In the genomic region with DNA sequence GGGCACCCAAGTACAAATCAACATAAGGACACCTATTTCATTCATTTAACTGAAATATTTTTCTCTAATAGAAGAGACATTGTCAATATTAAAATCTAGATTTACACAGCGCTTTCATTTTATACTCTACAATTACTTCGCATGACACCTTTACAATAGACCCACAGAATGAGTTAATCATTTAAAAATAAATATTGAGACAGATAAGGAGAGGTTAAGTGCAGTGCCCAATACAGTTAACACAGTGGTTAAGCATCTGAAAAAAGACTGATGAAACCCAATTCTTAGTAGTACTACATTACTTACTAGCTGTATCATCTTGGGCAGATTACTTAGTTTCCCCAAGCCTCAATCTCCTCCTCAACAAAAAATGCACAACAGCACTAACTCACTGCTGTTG, we compare ENCODE assay signal across 22 cellular contexts.
DNase-seq lines count a peak whose midpoint lies in the region; ATAC-seq, FAIRE-seq and TF ChIP-seq lines count a peak whose summit lies in the region.
"Had no signal": no experiment of that assay in that cellular context is flagged by ENCODE, and none has a peak within 500 bp of the region (broad histone marks: within the 10 kb centered on the region; RNA-seq: fewer than 3 reads in every experiment).

No MANE protein-coding gene starts in this region.

- H3K9me3 ChIP-seq in Caco-2 (no peaks in the 10 kb centered on the region), pancreas (no peaks in the 10 kb centered on the region)
- H3K9me3 ChIP-seq: BE2C, MG63, Peyer's patch had no signal

- DNase-seq in Caco-2, result no peak
- peak; percentile 7 for DNase-seq in NCI-H1417 treated with DMSO at 0.1 percent for 48 hours (lab: John Stamatoyannopoulos, UW)
- peak; percentile 36 for DNase-seq in dedifferentiated amniotic fluid mesenchymal stem cell (ENCODE audit: extremely low spot score)
- no peak for DNase-seq in pancreas
- no peak for DNase-seq in activated T-helper 1 cell treated with anti-CD3 and anti-CD28 coated beads, Interleukin-12 subunit alpha, Interleukin-12 subunit beta, Interleukin-2, Interleukin-4 antibody, amounts not matched to agents 30 ng/mL and 10 ng/mL and 1 ng/mL, durations not matched to agents 14 hours and 24 hours and 36 hours (ENCODE audit: low spot score)
- DNase-seq in substantia nigra (lab: John Stamatoyannopoulos, UW), result no peak
- DNase-seq: BE2C, DMS153, DND-41, KG1, MG63, NCI-H1105 treated with DMSO at 0.1 percent for 48 hours, NCI-H1694 treated with DMSO at 0.1 percent for 48 hours, NCI-H2227 treated with DMSO at 0.1 percent for 48 hours, NCI-H526 treated with DMSO at 0.1 percent for 48 hours, Peyer's patch, SHP77 treated with DMSO at 0.1 percent for 48 hours had no signal

- intact Hi-C loops in Caco-2 (cut with micrococcal nuclease; ENCODE audit: unreplicated experiment) (loop anchor here (2.0 to 5.0 kb wide), 2 partner anchors 20 to 118 kb away; a partner anchor contains a TSS), pancreas (cut with DNase I) (no loop called here)
- intact Hi-C loops in activated T-helper 1 cell treated with anti-CD3 and anti-CD28 coated beads, Interleukin-12 subunit alpha, Interleukin-12 subunit beta, Interleukin-2, Interleukin-4 antibody, amounts not matched to agents 30 ng/mL and 10 ng/mL and 1 ng/mL, durations not matched to agents 14 hours and 24 hours and 36 hours (cut with micrococcal nuclease), result loop anchor here (5.0 kb wide), 1 partner anchor 438 kb away; no protein-coding TSS in a partner anchor

- H3K4me3 ChIP-seq in Caco-2 (ENCODE audit: low read depth, low read length), result no peak overlapping the region
- no peak overlapping the region for H3K4me3 ChIP-seq in pancreas
- H3K4me3 ChIP-seq: MG63, Peyer's patch, SK-N-MC had no signal

- H3K27me3 ChIP-seq in Caco-2 (replicated peaks; ENCODE audit: control insufficient read depth, insufficient read depth, low read length) (no peaks in the 10 kb centered on the region), pancreas (no peaks in the 10 kb centered on the region)
- H3K27me3 ChIP-seq: BE2C, MG63, Peyer's patch had no signal

- no peaks in the 10 kb centered on the region for H3K27me3 Mint-ChIP-seq in Caco-2 (ENCODE audit: insufficient read depth, unreplicated experiment)
- no peaks in the 10 kb centered on the region for H3K27me3 Mint-ChIP-seq in activated T-helper 1 cell treated with anti-CD3 and anti-CD28 coated beads, Interleukin-12 subunit alpha, Interleukin-12 subunit beta, Interleukin-2, Interleukin-4 antibody, amounts not matched to agents 30 ng/mL and 10 ng/mL and 1 ng/mL, durations not matched to agents 14 hours and 24 hours and 36 hours (ENCODE audit: insufficient read depth)

- H3K27ac ChIP-seq in pancreas (no peak overlapping the region), substantia nigra (ENCODE audit: low read depth, low read length, poor library complexity, severe bottlenecking) (no peak overlapping the region)
- H3K27ac ChIP-seq: Peyer's patch, SK-N-MC had no signal

- no peaks in the 10 kb centered on the region for H3K36me3 Mint-ChIP-seq in Caco-2 (ENCODE audit: insufficient read depth, unreplicated experiment)
- H3K36me3 Mint-ChIP-seq in activated T-helper 1 cell treated with anti-CD3 and anti-CD28 coated beads, Interleukin-12 subunit alpha, Interleukin-12 subunit beta, Interleukin-2, Interleukin-4 antibody, amounts not matched to agents 30 ng/mL and 10 ng/mL and 1 ng/mL, durations not matched to agents 14 hours and 24 hours and 36 hours (ENCODE audit: low read depth), result no peaks in the 10 kb centered on the region
- H3K36me3 Mint-ChIP-seq: CD14-positive monocyte had no signal

- FAIRE-seq in pancreas (lab: Jason Lieb, UNC), result no peak
- FAIRE-seq: H54, HTR-8/SVneo had no signal

- H3K27ac Mint-ChIP-seq in Caco-2 (ENCODE audit: unreplicated experiment), result peak overlapping the region; percentile 22
- H3K27ac Mint-ChIP-seq in activated T-helper 1 cell treated with anti-CD3 and anti-CD28 coated beads, Interleukin-12 subunit alpha, Interleukin-12 subunit beta, Interleukin-2, Interleukin-4 antibody, amounts not matched to agents 30 ng/mL and 10 ng/mL and 1 ng/mL, durations not matched to agents 14 hours and 24 hours and 36 hours, result no peak overlapping the region

- POLR2A ChIA-PET in Caco-2 (lab: Charles Lee), result interaction anchor here (0.5 kb wide), 1 partner anchor 203 kb away, joined by 3 read pairs; no protein-coding TSS in a partner anchor

- H3K36me3 ChIP-seq in Caco-2 (ENCODE audit: control insufficient read depth, insufficient read depth, low read length) (no peaks in the 10 kb centered on the region), pancreas (no peaks in the 10 kb centered on the region)
- H3K36me3 ChIP-seq: MG63 had no signal

- H3K4me1 ChIP-seq in Caco-2 (no peaks in the 10 kb centered on the region), pancreas (peaks cover 0 to 12% (median 5%) of the 10 kb centered on the region in 3 donors)
- H3K4me1 ChIP-seq: BE2C, Peyer's patch had no signal

- peaks cover 20% of the 10 kb centered on the region for H3K4me1 Mint-ChIP-seq in Caco-2 (ENCODE audit: low read depth, unreplicated experiment)
- no peaks in the 10 kb centered on the region for H3K4me1 Mint-ChIP-seq in activated T-helper 1 cell treated with anti-CD3 and anti-CD28 coated beads, Interleukin-12 subunit alpha, Interleukin-12 subunit beta, Interleukin-2, Interleukin-4 antibody, amounts not matched to agents 30 ng/mL and 10 ng/mL and 1 ng/mL, durations not matched to agents 14 hours and 24 hours and 36 hours (ENCODE audit: low read depth)

- no peaks in the 10 kb centered on the region for H3K9me3 Mint-ChIP-seq in Caco-2 (ENCODE audit: unreplicated experiment)
- no peaks in the 10 kb centered on the region for H3K9me3 Mint-ChIP-seq in activated T-helper 1 cell treated with anti-CD3 and anti-CD28 coated beads, Interleukin-12 subunit alpha, Interleukin-12 subunit beta, Interleukin-2, Interleukin-4 antibody, amounts not matched to agents 30 ng/mL and 10 ng/mL and 1 ng/mL, durations not matched to agents 14 hours and 24 hours and 36 hours

- WGBS in pancreas, 2 donors, result 12 to 17% methylated on average over 2 of the region's 2 CpGs

- no peak for TF ChIP-seq CTCF in Caco-2 (IDR thresholded peaks at IDR 0.05; ENCODE audit: insufficient read depth in 1 of 2, low read depth in 1 of 2, low read length in 1 of 2, severe bottlenecking in 1 of 2, unreplicated experiment in 1 of 2)
- TF ChIP-seq CTCF in pancreas (IDR thresholded peaks at IDR 0.05), result no peak

- no peak overlapping the region for H3K4me3 Mint-ChIP-seq in Caco-2 (ENCODE audit: unreplicated experiment)
- no peak overlapping the region for H3K4me3 Mint-ChIP-seq in activated T-helper 1 cell treated with anti-CD3 and anti-CD28 coated beads, Interleukin-12 subunit alpha, Interleukin-12 subunit beta, Interleukin-2, Interleukin-4 antibody, amounts not matched to agents 30 ng/mL and 10 ng/mL and 1 ng/mL, durations not matched to agents 14 hours and 24 hours and 36 hours
- H3K4me3 Mint-ChIP-seq: CD14-positive monocyte had no signal

- CTCF ChIA-PET in Caco-2 (lab: Charles Lee), result no interaction called here

- ATAC-seq in pancreas, result peak in 3 of 4 donors; percentile 75 to 83 (median 80)
- ATAC-seq in HG02884 (IDR thresholded peaks at IDR 0.05; ENCODE audit: unreplicated experiment), result no peak

- no TSS peak for BruUV-seq in Caco-2 (replicated peaks; lab: Mats Ljungman, UMichigan)

Comparison
In these comparisons a context has a peak if more than half of its experiments do, and no peak if none do; other contexts are left out.
1. DNase-seq: peak in NCI-H1417 treated with DMSO at 0.1 percent for 48 hours (single experiment) and dedifferentiated amniotic fluid mesenchymal stem cell (single experiment); none in Caco-2 (0 of 2), pancreas (0 of 6), activated T-helper 1 cell treated with anti-CD3 and anti-CD28 coated beads, Interleukin-12 subunit alpha, Interleukin-12 subunit beta, Interleukin-2, Interleukin-4 antibody, amounts not matched to agents 30 ng/mL and 10 ng/mL and 1 ng/mL, durations not matched to agents 14 hours and 24 hours and 36 hours (single experiment) and substantia nigra (0 of 49).
2. intact Hi-C loops: an anchor here in Caco-2 (2.0 to 5.0 kb wide) and activated T-helper 1 cell treated with anti-CD3 and anti-CD28 coated beads, Interleukin-12 subunit alpha, Interleukin-12 subunit beta, Interleukin-2, Interleukin-4 antibody, amounts not matched to agents 30 ng/mL and 10 ng/mL and 1 ng/mL, durations not matched to agents 14 hours and 24 hours and 36 hours (5.0 kb wide); none called in pancreas.